Comparison of ENCODE assay signal across 20 cellular contexts in genomic region chr2:219282375-219282774, GRCh38. TPM values are rescaled to one million over a fixed set of nuclear protein-coding genes. Genes with fewer than 3 reads are reported as not detected.
DNase-seq lines count a peak whose midpoint lies in the region; ATAC-seq and TF ChIP-seq lines count a peak whose summit lies in the region.
"Had no signal": no experiment of that assay in that cellular context is flagged by ENCODE, and none has a peak within 500 bp of the region (broad histone marks: within the 10 kb centered on the region; RNA-seq: fewer than 3 reads in every experiment).

No MANE protein-coding gene starts in this region.

- H3K27ac Mint-ChIP-seq in CD8-positive, alpha-beta T cell: peak overlapping the region; percentile 52
- peak overlapping the region in 4 of 6 donors; percentile 3 to 98 (median 66) for H3K27ac Mint-ChIP-seq in naive B cell

- H3K36me3 ChIP-seq in BLaER1: peaks cover 9% of the 10 kb centered on the region; the same call in 1 of the 2 replicates
- peaks cover 51% of the 10 kb centered on the region for H3K36me3 ChIP-seq in CD8-positive, alpha-beta T cell (ENCODE audit: insufficient read depth, low read length)

- no peak for DNase-seq in CD8-positive, alpha-beta T cell
- DNase-seq in naive B cell (no peak), GM10248 (ENCODE audit: extremely low spot score) (no peak)
- DNase-seq: activated CD4-positive, CD25-positive, alpha-beta regulatory T cell; central memory CD4-positive, alpha-beta T cell; endodermal cell; GF-D8; KBM-7; kidney glomerular epithelial cell; NCI-H2081; NCI-H510A; SHP77; T-helper 2 cell had no signal

- H3K4me3 ChIP-seq in BLaER1: 0 out of 2 replicates have a peak overlapping the region, but pooled peaks have one; percentile 18
- no peak overlapping the region for H3K4me3 ChIP-seq in CD8-positive, alpha-beta T cell (ENCODE audit: low read depth, low read length)
- H3K4me3 ChIP-seq: right atrium auricular region, vagina had no signal

- peak overlapping the region; percentile 99 for H3K4me2 ChIP-seq in BLaER1

- intact Hi-C loops in CD8-positive, alpha-beta T cell (cut with DNase I, micrococcal nuclease): no loop called here

- CTCF ChIA-PET in CD8-positive, alpha-beta T cell (lab: Charles Lee): interaction anchor here (2.6 to 15.0 kb wide), 4 partner anchors 9 to 111 kb away, joined by 9 to 269 read pairs (median 110); partner anchors contain the start of genes TUBA4A and TUBA4B
- CTCF ChIA-PET in GM10248 (lab: Yijun Ruan, JAX): interaction anchor here (1.2 to 16.0 kb wide), 5 partner anchors 9 to 123 kb away, joined by 3 to 336 read pairs (median 6); partner anchors contain the start of gene SLC23A3

- peak overlapping the region; percentile 61 for H3K9ac ChIP-seq in BLaER1

- H3K4me3 Mint-ChIP-seq in CD8-positive, alpha-beta T cell: no peak overlapping the region
- peak overlapping the region in 2 of 8 donors; percentile 8 to 94 for H3K4me3 Mint-ChIP-seq in naive B cell
- H3K4me3 Mint-ChIP-seq: endodermal cell had no signal

- H3K27me3 ChIP-seq in BLaER1: no peaks in the 10 kb centered on the region
- H3K27me3 ChIP-seq in CD8-positive, alpha-beta T cell (ENCODE audit: insufficient read depth, low read length): no peaks in the 10 kb centered on the region
- H3K27me3 ChIP-seq: right atrium auricular region, vagina had no signal

- peaks cover 39% of the 10 kb centered on the region for H3K4me1 Mint-ChIP-seq in CD8-positive, alpha-beta T cell (ENCODE audit: low read depth)
- peaks cover 39 to 42% (median 40%) of the 10 kb centered on the region in 3 donors for H3K4me1 Mint-ChIP-seq in naive B cell

- no peak for TF ChIP-seq CTCF in CD8-positive, alpha-beta T cell (IDR thresholded peaks at IDR 0.05)
- no peak for TF ChIP-seq CTCF in GM10248 (IDR thresholded peaks at IDR 0.05; ENCODE audit: control extremely low read depth, extremely low read depth, low read depth, missing control alignments)

- peaks cover 89% of the 10 kb centered on the region for H3K4me1 ChIP-seq in BLaER1
- H3K4me1 ChIP-seq in CD8-positive, alpha-beta T cell (ENCODE audit: insufficient read depth, low read length): peaks cover 30% of the 10 kb centered on the region

- no peaks in the 10 kb centered on the region for H3K9me3 ChIP-seq in BLaER1
- no peaks in the 10 kb centered on the region for H3K9me3 ChIP-seq in CD8-positive, alpha-beta T cell (ENCODE audit: low read length)
- H3K9me3 ChIP-seq: right atrium auricular region, vagina had no signal

- POLR2A ChIA-PET in CD8-positive, alpha-beta T cell (lab: Charles Lee): interaction anchor here (0.9 to 2.0 kb wide), 2 partner anchors 13 to 37 kb away, joined by 3 to 9 read pairs; partner anchors contain the start of genes GLB1L and STK16
- POLR2A ChIA-PET in GM10248 (lab: Yijun Ruan, JAX): interaction anchor here (2.0 to 2.2 kb wide), 2 partner anchors 12 to 28 kb away, joined by 5 to 8 read pairs; partner anchors contain the start of gene TUBA4A

- no peaks in the 10 kb centered on the region for H3K9me3 Mint-ChIP-seq in CD8-positive, alpha-beta T cell
- no peaks in the 10 kb centered on the region for H3K9me3 Mint-ChIP-seq in naive B cell
- H3K9me3 Mint-ChIP-seq: activated T-helper 2 cell treated with anti-CD3 and anti-CD28 coated beads, Interferon-gamma antibody, Interleukin-2, Interleukin-4, amounts not matched to agents 10 μg/mL and 5 μg/mL and 100 μg/mL, durations not matched to agents 14 hours and 24 hours and 36 hours; endodermal cell had no signal

- peaks cover 30% of the 10 kb centered on the region; the same call in 1 of the 2 replicates for H4K20me1 ChIP-seq in BLaER1

- peaks cover 64% of the 10 kb centered on the region for H3K36me3 Mint-ChIP-seq in CD8-positive, alpha-beta T cell
- H3K36me3 Mint-ChIP-seq in naive B cell: peaks cover 5 to 18% of the 10 kb centered on the region in 2 donors

- H3K27me3 Mint-ChIP-seq in CD8-positive, alpha-beta T cell (ENCODE audit: low read depth): no peaks in the 10 kb centered on the region
- H3K27me3 Mint-ChIP-seq in naive B cell: no peaks in the 10 kb centered on the region

- H3K27ac ChIP-seq in BLaER1: peak overlapping the region; percentile 53; the same call in 1 of the 2 replicates
- H3K27ac ChIP-seq in CD8-positive, alpha-beta T cell (ENCODE audit: low read depth, low read length): no peak overlapping the region
- peak overlapping the region; percentile 100 for H3K27ac ChIP-seq in cingulate gyrus (ENCODE audit: low read depth, low read length)
- H3K27ac ChIP-seq: right atrium auricular region had no signal

- ATAC-seq in CD8-positive, alpha-beta T cell: no peak
- ATAC-seq in naive B cell (ENCODE audit: low read depth in 2 of 2) (no peak), HG02970 (IDR thresholded peaks at IDR 0.05; ENCODE audit: low FRiP score, unreplicated experiment) (no peak), GM21423 (IDR thresholded peaks at IDR 0.05; ENCODE audit: unreplicated experiment) (no peak)

RNA-seq across cellular contexts. Expression of gene DNAJB2, which starts 3.2 kb away (rescaled TPM):
- total RNA-seq in CD8-positive, alpha-beta T cell: 100 to 1,000 TPM; 108 to 123 TPM
- 10 to 100 TPM in 1 of 6 donors, 1 to 10 TPM in 5; 1.1 to 12.9 (median 8.8) TPM for polyA plus RNA-seq in naive B cell (ENCODE audit: low read depth in 6 of 6)

RNA-seq across cellular contexts. Expression of gene PTPRN, which starts 26.8 kb away (rescaled TPM):
- under 1 TPM; 0.39 to 0.46 TPM for total RNA-seq in CD8-positive, alpha-beta T cell
- under 1 TPM in 4 of 6 donors, not detected in 2; 0.29 to 0.80 (median 0.59) TPM for polyA plus RNA-seq in naive B cell (ENCODE audit: low read depth in 6 of 6)

RNA-seq across cellular contexts. Expression of gene TUBA4A, which starts 28.7 kb away (rescaled TPM):
- total RNA-seq in CD8-positive, alpha-beta T cell: 100 to 1,000 TPM; 322 TPM
- polyA plus RNA-seq in naive B cell (ENCODE audit: low read depth in 6 of 6): 100 to 1,000 TPM; 129 to 165 (median 149) TPM

RNA-seq across cellular contexts. Expression of gene TUBA4B, which starts 29.3 kb away (rescaled TPM):
- not detected for total RNA-seq in CD8-positive, alpha-beta T cell
- polyA plus RNA-seq in naive B cell (ENCODE audit: low read depth in 6 of 6): not detected
- total RNA-seq: activated T-helper 2 cell treated with anti-CD3 and anti-CD28 coated beads, Interferon-gamma antibody, Interleukin-2, Interleukin-4, amounts not matched to agents 10 μg/mL and 5 μg/mL and 100 μg/mL, durations not matched to agents 14 hours and 24 hours and 36 hours; endodermal cell; right atrium auricular region; vagina had no signal

RNA-seq across cellular contexts. Expression of gene STK16, which starts 37.1 kb away (rescaled TPM):
- 10 to 100 TPM; 12.9 to 13.2 TPM for total RNA-seq in CD8-positive, alpha-beta T cell
- polyA plus RNA-seq in naive B cell (ENCODE audit: low read depth in 6 of 6): 10 to 100 TPM; 14.7 to 28.3 (median 21.9) TPM
